In genomic region chr14:59280961-59281360, GRCh38 we compare ENCODE assay signal across 1 cellular context.
TF ChIP-seq lines count a peak whose summit lies in the region.

No MANE protein-coding gene starts in this region.

TF ChIP-seq in IMR-90, 13 proteins besides CTCF, POLR2A, EP300 and RAD21:
- no peak for TF ChIP-seq RFX5 (IDR thresholded peaks at IDR 0.05; ENCODE audit: low read depth, low read length)
- no peak for TF ChIP-seq CHD1 (IDR thresholded peaks at IDR 0.05; ENCODE audit: low read depth, low read length)
